In genomic region chr9:114487607-114488300, GRCh38 we compare ENCODE assay signal across 8 cellular contexts. TPM values are rescaled to one million over a fixed set of nuclear protein-coding genes. Genes with fewer than 3 reads are reported as not detected.
DNase-seq lines count a peak whose midpoint lies in the region; ATAC-seq, FAIRE-seq and TF ChIP-seq lines count a peak whose summit lies in the region.

No MANE protein-coding gene starts in this region.

- POLR2A ChIA-PET in CD4-positive, alpha-beta T cell (lab: Charles Lee): interaction anchor here (0.9 kb wide), 1 partner anchor 104 kb away, joined by 4 read pairs; no protein-coding TSS in a partner anchor
- POLR2A ChIA-PET in PC-9 (lab: Charles Lee; ENCODE audit: unreplicated experiment): interaction anchor here (0.6 kb wide), 1 partner anchor 17 kb away, joined by 4 read pairs; no protein-coding TSS in a partner anchor

- no peak overlapping the region for H2AK5ac ChIP-seq in neuronal stem cell (ENCODE audit: low read depth, low read length)

- no peak overlapping the region for H3K18ac ChIP-seq in neuronal stem cell (ENCODE audit: low read length)

- no peak overlapping the region for H2BK120ac ChIP-seq in neuronal stem cell (ENCODE audit: low read depth, low read length)

- peak; percentile 90 for ATAC-seq in CD4-positive, alpha-beta T cell (ENCODE audit: poor library complexity)
- peak; percentile 63 for ATAC-seq in GM19351 (IDR thresholded peaks at IDR 0.05; ENCODE audit: unreplicated experiment)

- intact Hi-C loops in CD4-positive, alpha-beta T cell (cut with DNase I, micrococcal nuclease): loop anchor here (1.0 to 5.0 kb wide), 4 partner anchors 20 to 527 kb away; no protein-coding TSS in a partner anchor
- intact Hi-C loops in PC-9 (cut with micrococcal nuclease; ENCODE audit: unreplicated experiment) (loop anchor here (1.0 to 10.0 kb wide), 7 partner anchors 16 to 417 kb away; partner anchors contain the start of gene ATP6V1G1), uterus (cut with DNase I; ENCODE audit: low total_unique reads) (loop anchor here (10.0 kb wide), 1 partner anchor 143 kb away; no protein-coding TSS in a partner anchor)

- no peak for TF ChIP-seq POLR2A in uterus (IDR thresholded peaks at IDR 0.05)

- no peaks in the 10 kb centered on the region for H3K36me3 Mint-ChIP-seq in CD4-positive, alpha-beta T cell (ENCODE audit: low read depth)

- TF ChIP-seq CTCF in CD4-positive, alpha-beta T cell (IDR thresholded peaks at IDR 0.05): peak; percentile 85
- TF ChIP-seq CTCF in PC-9 (conservative IDR thresholded peaks at IDR 0.05) (peak; percentile 93), uterus (IDR thresholded peaks at IDR 0.05) (peak; percentile 56 to 79 (median 74))

- H3K27ac Mint-ChIP-seq in CD4-positive, alpha-beta T cell: no peak overlapping the region

- no peaks in the 10 kb centered on the region for H3K27me3 ChIP-seq in CD4-positive, alpha-beta T cell (ENCODE audit: control insufficient read depth, insufficient read depth, low read length)
- H3K27me3 ChIP-seq in PC-9 (ENCODE audit: insufficient read depth, low read depth) (no peaks in the 10 kb centered on the region), neuronal stem cell (ENCODE audit: control insufficient read depth in 3 of 3, insufficient read depth in 3 of 3, low read depth in 1 of 3, low read length in 3 of 3) (no peaks in the 10 kb centered on the region), uterus (no peaks in the 10 kb centered on the region)

- no peak overlapping the region for H4K91ac ChIP-seq in neuronal stem cell (ENCODE audit: low read depth, low read length, poor library complexity)

- H3K23ac ChIP-seq in neuronal stem cell (ENCODE audit: low read depth, low read length, poor library complexity): no peak overlapping the region

- H3K4me1 ChIP-seq in PC-9 (replicated peaks; ENCODE audit: insufficient read depth): peaks cover 37% of the 10 kb centered on the region
- H3K4me1 ChIP-seq in neuronal stem cell (ENCODE audit: control insufficient read depth in 2 of 2, insufficient read depth in 1 of 2, low read depth in 1 of 2, low read length in 2 of 2): peaks cover 5% of the 10 kb centered on the region in 2 donors
- H3K4me1 ChIP-seq in uterus: no peaks in the 10 kb centered on the region

- peak; percentile 32 to 59 (median 46) for DNase-seq in CD4-positive, alpha-beta T cell
- DNase-seq in HTR-8/SVneo (ENCODE audit: insufficient read length, low spot score) (peak; percentile 67), PC-9 (peak; percentile 66 to 71), fibroblast of peridontal ligament (ENCODE audit: extremely low read depth) (peak; percentile 62), neuronal stem cell (ENCODE audit: low spot score) (peak; percentile 81), uterus (peak in 1 of 2 donors; percentile 58)
- DNase-seq in activated T-cell treated with anti-CD3 and anti-CD28 coated beads, Interleukin-2, amount 50 U/mL, for 48 hours: peak; percentile 73 to 77

- no peaks in the 10 kb centered on the region for H3K9me2 ChIP-seq in PC-9 (ENCODE audit: insufficient read depth)

- no peak overlapping the region for H3K4me3 Mint-ChIP-seq in CD4-positive, alpha-beta T cell

- no peak overlapping the region for H3K4ac ChIP-seq in neuronal stem cell (ENCODE audit: low read length)

- H3K27me3 Mint-ChIP-seq in CD4-positive, alpha-beta T cell: no peaks in the 10 kb centered on the region

- no peaks in the 10 kb centered on the region for H3K79me2 ChIP-seq in PC-9 (ENCODE audit: low read depth)

- H2AFZ ChIP-seq in PC-9 (no peak overlapping the region), neuronal stem cell (ENCODE audit: low read length) (no peak overlapping the region)

- no peak overlapping the region for H4K8ac ChIP-seq in neuronal stem cell (ENCODE audit: low read depth, low read length)

- no peaks in the 10 kb centered on the region for H3K36me3 ChIP-seq in PC-9 (ENCODE audit: low read depth)
- no peaks in the 10 kb centered on the region for H3K36me3 ChIP-seq in neuronal stem cell (replicated peaks in 1 of 2; ENCODE audit: control insufficient read depth in 2 of 2, insufficient read depth in 2 of 2, low read length in 2 of 2)
- no peaks in the 10 kb centered on the region for H3K36me3 ChIP-seq in uterus

- H2BK15ac ChIP-seq in neuronal stem cell (ENCODE audit: low read length): no peak overlapping the region

- no peak overlapping the region for H3K4me2 ChIP-seq in PC-9
- H3K4me2 ChIP-seq in neuronal stem cell (ENCODE audit: insufficient read depth, low read length, poor library complexity, severe bottlenecking): no peak overlapping the region

- no TSS peak for BruUV-seq in PC-9 (replicated peaks; lab: Mats Ljungman, UMichigan)

- H2BK5ac ChIP-seq in neuronal stem cell (ENCODE audit: low read length): no peak overlapping the region

- H3K27ac ChIP-seq in CD4-positive, alpha-beta T cell (ENCODE audit: low read depth, low read length): no peak overlapping the region
- H3K27ac ChIP-seq in PC-9 (no peak overlapping the region), neuronal stem cell (replicated peaks; ENCODE audit: low read length) (no peak overlapping the region), uterus (no peak overlapping the region)

- CTCF ChIA-PET in CD4-positive, alpha-beta T cell (lab: Charles Lee): interaction anchor here (0.9 to 2.2 kb wide), 9 partner anchors 10 to 166 kb away, joined by 3 to 8 read pairs (median 4); no protein-coding TSS in a partner anchor
- CTCF ChIA-PET in PC-9 (lab: Charles Lee): interaction anchor here (0.6 to 1.3 kb wide), 4 partner anchors 16 to 1058 kb away, joined by 3 to 8 read pairs (median 4); no protein-coding TSS in a partner anchor

- H3K9ac ChIP-seq in neuronal stem cell (ENCODE audit: low read depth, low read length, poor library complexity): no peak overlapping the region

- H3K9me3 Mint-ChIP-seq in CD4-positive, alpha-beta T cell: no peaks in the 10 kb centered on the region

- H2BK12ac ChIP-seq in neuronal stem cell (ENCODE audit: low read length): no peak overlapping the region

- H3K4me3 ChIP-seq in PC-9 (no peak overlapping the region), neuronal stem cell (ENCODE audit: low read length in 2 of 2) (no peak overlapping the region), uterus (no peak overlapping the region)

- no peak overlapping the region for H3K14ac ChIP-seq in neuronal stem cell (ENCODE audit: low read length)

- FAIRE-seq in HTR-8/SVneo (lab: Jason Lieb, UNC): no peak

- H3K4me1 Mint-ChIP-seq in CD4-positive, alpha-beta T cell (ENCODE audit: low read depth): peaks cover 11% of the 10 kb centered on the region

- no CpG with 5 or more reads among the region's 6 CpGs for WGBS in neuronal stem cell (ENCODE audit: extremely low coverage in 2 of 2, insufficient read length in 2 of 2, insufficient replicate concordance in 1 of 2), 2 donors

- peaks cover 2% of the 10 kb centered on the region for H3K79me1 ChIP-seq in neuronal stem cell (ENCODE audit: low read depth, low read length)

- H4K20me1 ChIP-seq in PC-9 (ENCODE audit: insufficient read depth): no peaks in the 10 kb centered on the region

- H3K9me3 ChIP-seq in CD4-positive, alpha-beta T cell (ENCODE audit: control insufficient read depth, low read length): no peaks in the 10 kb centered on the region
- no peaks in the 10 kb centered on the region for H3K9me3 ChIP-seq in PC-9 (ENCODE audit: insufficient read depth, low read depth)
- H3K9me3 ChIP-seq in neuronal stem cell (replicated peaks in 1 of 2; ENCODE audit: control insufficient read depth in 2 of 2, insufficient read depth in 1 of 2, low read depth in 1 of 2, low read length in 2 of 2): no peaks in the 10 kb centered on the region
- no peaks in the 10 kb centered on the region for H3K9me3 ChIP-seq in uterus

- H3F3A ChIP-seq in PC-9 (ENCODE audit: insufficient read depth, low read depth): peaks cover 27% of the 10 kb centered on the region; the same call in 1 of the 2 replicates

RNA-seq across cellular contexts. Expression of gene WHRN, which starts 17.5 kb away (rescaled TPM):
- 10 to 100 TPM; 19.9 to 20.5 TPM for total RNA-seq in CD4-positive, alpha-beta T cell
- 19.8 and 21.9 TPM in 2 replicates for total RNA-seq in PC-9 (2021)
- 13.8 TPM for polyA plus RNA-seq in neuronal stem cell (2013, experiment 1 of 2)
- polyA plus RNA-seq in neuronal stem cell (2013, experiment 2 of 2): 14.4 TPM
- total RNA-seq in uterus: 10 to 100 TPM in 2 of 4 donors, 1 to 10 TPM in 2; 4.0 to 32.3 (median 20.2) TPM
